8 cellular contexts compared by ENCODE assay signal in the genomic region with DNA sequence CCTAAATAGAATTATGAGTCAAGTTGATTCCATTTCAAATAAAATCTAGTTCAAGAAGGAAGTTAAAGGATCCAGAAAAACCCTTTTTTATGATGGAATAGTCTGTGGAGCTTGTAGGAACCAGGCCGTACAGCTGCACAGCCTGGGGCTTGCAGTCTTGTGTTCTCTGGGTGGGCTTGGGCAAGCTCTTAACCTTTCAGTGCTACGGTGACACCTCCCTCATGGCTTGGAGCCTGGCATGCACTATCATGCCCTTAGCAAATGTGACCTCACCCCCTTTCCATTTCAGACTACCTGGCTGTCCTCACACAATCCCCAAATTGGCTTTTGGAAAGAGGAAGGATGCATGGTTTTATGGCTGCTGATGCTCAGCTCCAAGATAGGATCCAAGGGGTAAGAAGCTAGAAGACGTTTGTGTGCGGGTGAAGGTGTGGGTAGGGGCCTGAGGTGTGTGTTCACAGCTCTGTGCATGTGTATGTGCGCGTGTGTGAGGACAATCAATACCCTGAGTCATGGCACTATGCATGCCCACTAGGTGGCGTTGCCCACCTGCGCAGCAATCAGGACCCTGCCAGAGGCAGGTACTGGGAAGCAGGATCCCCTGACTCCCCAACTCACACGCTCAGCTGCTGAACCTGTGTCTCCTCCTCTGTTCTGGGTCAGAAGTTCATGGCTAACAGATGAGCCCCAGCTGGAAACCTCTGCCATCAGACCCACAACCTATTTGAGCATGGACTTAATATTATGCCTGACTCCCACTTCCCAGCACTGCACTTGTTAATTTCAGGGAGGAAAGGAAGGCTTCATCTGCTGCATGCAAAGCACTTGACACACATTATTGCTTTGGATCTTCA.
DNase-seq lines count a peak whose midpoint lies in the region; ATAC-seq and TF ChIP-seq lines count a peak whose summit lies in the region.

No MANE protein-coding gene starts in this region.

- intact Hi-C loops in activated CD4-positive, alpha-beta T cell treated with anti-CD3 and anti-CD28 coated beads, Interleukin-2, amount 10 ng/mL, durations not matched to agents 24 days and 14 days (cut with micrococcal nuclease), result loop anchor here (1.0 to 2.0 kb wide), 3 partner anchors 22 to 316 kb away; no protein-coding TSS in a partner anchor
- intact Hi-C loops in colonic mucosa (cut with DNase I) (loop anchor here (5.0 kb wide), 1 partner anchor 288 kb away; no protein-coding TSS in a partner anchor), right lobe of liver (cut with DNase I) (loop anchor here in 1 of 2 donors (5.0 kb wide), 1 partner anchor 288 kb away; no protein-coding TSS in a partner anchor)

- no peaks in the 10 kb centered on the region for H3K4me1 Mint-ChIP-seq in activated CD4-positive, alpha-beta T cell treated with anti-CD3 and anti-CD28 coated beads, Interleukin-2, amount 10 ng/mL, durations not matched to agents 24 days and 14 days

- H3K27ac ChIP-seq in colonic mucosa (no peak overlapping the region), right lobe of liver (no peak overlapping the region)

- TF ChIP-seq POLR2A in right lobe of liver (IDR thresholded peaks at IDR 0.05), result no peak

- H3K9me3 Mint-ChIP-seq in activated CD4-positive, alpha-beta T cell treated with anti-CD3 and anti-CD28 coated beads, Interleukin-2, amount 10 ng/mL, durations not matched to agents 24 days and 14 days, result no peaks in the 10 kb centered on the region

- no peaks in the 10 kb centered on the region for H3K9me3 ChIP-seq in colonic mucosa
- H3K9me3 ChIP-seq in right lobe of liver, result no peaks in the 10 kb centered on the region

- H3K27me3 Mint-ChIP-seq in activated CD4-positive, alpha-beta T cell treated with anti-CD3 and anti-CD28 coated beads, Interleukin-2, amount 10 ng/mL, durations not matched to agents 24 days and 14 days, result no peaks in the 10 kb centered on the region

- H3K27me3 ChIP-seq in colonic mucosa, result no peaks in the 10 kb centered on the region
- no peaks in the 10 kb centered on the region for H3K27me3 ChIP-seq in right lobe of liver

- H3K36me3 ChIP-seq in colonic mucosa (no peaks in the 10 kb centered on the region), right lobe of liver (no peaks in the 10 kb centered on the region)

- H3K4me3 Mint-ChIP-seq in activated CD4-positive, alpha-beta T cell treated with anti-CD3 and anti-CD28 coated beads, Interleukin-2, amount 10 ng/mL, durations not matched to agents 24 days and 14 days, result no peak overlapping the region

- no peak overlapping the region for H3K4me3 ChIP-seq in colonic mucosa
- H3K4me3 ChIP-seq in right lobe of liver, result no peak overlapping the region

- TF ChIP-seq CTCF in colonic mucosa (IDR thresholded peaks at IDR 0.05) (peak; percentile 81), right lobe of liver (IDR thresholded peaks at IDR 0.05) (peak; percentile 73 to 88 (median 87))

- ATAC-seq in GM21390 (IDR thresholded peaks at IDR 0.05; ENCODE audit: unreplicated experiment), result peak; percentile 60
- ATAC-seq in right lobe of liver, result peak; percentile 83 to 93 (median 88)
- no peak for ATAC-seq in HG03342 (IDR thresholded peaks at IDR 0.05; ENCODE audit: unreplicated experiment)

- peak; percentile 43 for DNase-seq in COLO829 (ENCODE audit: low spot score)
- DNase-seq in NCI-H1694 (lab: John Stamatoyannopoulos, UW), result peak; percentile 23
- peak; percentile 89 for DNase-seq in activated CD4-positive, alpha-beta T cell treated with anti-CD3 and anti-CD28 coated beads, Interleukin-2, amount 10 ng/mL, durations not matched to agents 24 days and 14 days
- DNase-seq in colonic mucosa, result peak; percentile 65
- peak; percentile 68 to 72 (median 69) for DNase-seq in right lobe of liver
- peak; percentile 45 to 55 (median 51) for DNase-seq in stimulated activated CD4-positive, alpha-beta T cell treated with anti-CD3 and anti-CD28 coated beads, TNF-alpha, amount 100 ng/mL, for 48 hours (ENCODE audit: low read depth in 3 of 3)

- H3K4me1 ChIP-seq in colonic mucosa, result no peaks in the 10 kb centered on the region
- H3K4me1 ChIP-seq in right lobe of liver, result no peaks in the 10 kb centered on the region

- no peak overlapping the region for H3K27ac Mint-ChIP-seq in activated CD4-positive, alpha-beta T cell treated with anti-CD3 and anti-CD28 coated beads, Interleukin-2, amount 10 ng/mL, durations not matched to agents 24 days and 14 days

- no peak overlapping the region for H3K9ac ChIP-seq in colonic mucosa (ENCODE audit: low read depth in 2 of 2, low read length in 2 of 2)

- no peaks in the 10 kb centered on the region for H3K36me3 Mint-ChIP-seq in activated CD4-positive, alpha-beta T cell treated with anti-CD3 and anti-CD28 coated beads, Interleukin-2, amount 10 ng/mL, durations not matched to agents 24 days and 14 days (ENCODE audit: low read depth)

- WGBS in right lobe of liver (ENCODE audit: insufficient coverage, low coverage, low lambda C conversion rate, missing lambda C conversion rate), result 15% methylated on average over 9 of the region's 9 CpGs

Comparison
In these comparisons a context has a peak if more than half of its experiments do, and no peak if none do; other contexts are left out.
1. DNase-seq: peak in every context shown above with its lines; median percentile 89 in activated CD4-positive, alpha-beta T cell treated with anti-CD3 and anti-CD28 coated beads, Interleukin-2, amount 10 ng/mL, durations not matched to agents 24 days and 14 days; 69 in right lobe of liver; 65 in colonic mucosa; 51 in stimulated activated CD4-positive, alpha-beta T cell treated with anti-CD3 and anti-CD28 coated beads, TNF-alpha, amount 100 ng/mL, for 48 hours; 43 in COLO829; 23 in NCI-H1694.